ENCODE assay signal across 1 cellular context in the genomic region with DNA sequence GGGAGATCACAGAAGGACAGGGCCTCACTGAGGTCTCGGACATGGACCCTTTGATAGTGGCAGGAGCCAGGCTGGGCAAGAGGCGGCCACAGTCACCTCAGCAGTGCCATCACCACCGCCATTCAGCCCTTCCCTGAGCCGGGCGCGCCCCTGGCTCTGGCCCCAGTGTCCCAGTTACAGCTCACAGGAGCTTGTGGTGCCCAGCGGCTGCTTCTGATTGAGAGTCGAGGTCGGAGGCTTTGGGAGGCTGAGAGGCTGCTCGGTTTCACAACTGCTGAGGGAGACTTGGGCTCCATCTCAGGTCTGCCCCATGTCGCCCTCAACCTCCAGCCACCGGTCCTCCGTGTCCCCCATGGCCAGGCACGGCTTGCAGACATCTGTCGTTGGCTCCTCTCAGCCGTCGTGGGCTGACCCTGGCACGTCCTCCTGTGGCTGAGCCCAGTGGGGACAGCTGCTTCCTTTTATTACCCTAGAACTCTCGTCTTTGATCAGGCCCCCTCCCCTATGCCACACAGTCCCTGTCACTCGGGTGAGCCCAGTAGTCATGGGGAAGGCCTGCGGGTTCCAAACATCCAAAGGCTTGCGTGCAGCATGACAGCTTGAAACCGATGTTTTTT.
TF ChIP-seq lines count a peak whose summit lies in the region.

No MANE protein-coding gene starts in this region.

TF ChIP-seq in HepG2, 621 proteins besides CTCF, POLR2A, EP300 and RAD21:
- peak; percentile 44 for TF ChIP-seq AGO2 (optimal IDR thresholded peaks at IDR 0.05; ENCODE audit: low read depth, low read length)
- TF ChIP-seq, protein P1, sequence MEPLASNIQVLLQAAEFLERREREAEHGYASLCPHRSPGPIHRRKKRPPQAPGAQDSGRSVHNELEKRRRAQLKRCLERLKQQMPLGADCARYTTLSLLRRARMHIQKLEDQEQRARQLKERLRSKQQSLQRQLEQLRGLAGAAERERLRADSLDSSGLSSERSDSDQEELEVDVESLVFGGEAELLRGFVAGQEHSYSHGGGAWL (CRISPR knock-in tag; IDR thresholded peaks at IDR 0.05) = no peak
